In genomic region chr11:83070878-83071640, GRCh38 we compare ENCODE assay signal across 8 cellular contexts. TPM values are rescaled to one million over a fixed set of nuclear protein-coding genes. Genes with fewer than 3 reads are reported as not detected.
DNase-seq lines count a peak whose midpoint lies in the region; ATAC-seq and TF ChIP-seq lines count a peak whose summit lies in the region.

No MANE protein-coding gene starts in this region.

- no peaks in the 10 kb centered on the region for H3K9me3 ChIP-seq in HAP-1

- DNase-seq in AG10803 (ENCODE audit: low read depth) (peak; percentile 29), HAP-1 (ENCODE audit: low spot score in 2 of 2) (peak; percentile 26 to 52), myocyte (ENCODE audit: low read depth) (peak; percentile 29), islet precursor cell (no peak)
- DNase-seq in activated CD4-positive, alpha-beta T cell treated with anti-CD3 and anti-CD28 coated beads, Interleukin-2, amount 10 ng/mL, durations not matched to agents 24 days and 14 days, result peak; percentile 75

- intact Hi-C loops in activated CD4-positive, alpha-beta T cell treated with anti-CD3 and anti-CD28 coated beads, Interleukin-2, amount 10 ng/mL, durations not matched to agents 24 days and 14 days (cut with micrococcal nuclease), result loop anchor here (1.0 to 2.0 kb wide), 10 partner anchors 8 to 215 kb away; partner anchors contain the start of genes ANKRD42, CCDC90B and DDIAS

- no peak overlapping the region for H3K27ac Mint-ChIP-seq in activated CD4-positive, alpha-beta T cell treated with anti-CD3 and anti-CD28 coated beads, Interleukin-2, amount 10 ng/mL, durations not matched to agents 24 days and 14 days

- H3K4me1 Mint-ChIP-seq in activated CD4-positive, alpha-beta T cell treated with anti-CD3 and anti-CD28 coated beads, Interleukin-2, amount 10 ng/mL, durations not matched to agents 24 days and 14 days, result peaks cover 32% of the 10 kb centered on the region

- H3K4me1 ChIP-seq in HAP-1 (peaks cover 26% of the 10 kb centered on the region), urinary bladder (ENCODE audit: insufficient read depth) (no peaks in the 10 kb centered on the region)

- WGBS in urinary bladder, result under 1% methylated on average over 20 of the region's 20 CpGs

- no peak for TF ChIP-seq CTCF in AG10803 (conservative IDR thresholded peaks at IDR 0.05; ENCODE audit: low read length)

- peaks cover 19% of the 10 kb centered on the region for H3K36me3 ChIP-seq in HAP-1 (replicated peaks)
- H3K36me3 ChIP-seq in urinary bladder (ENCODE audit: insufficient read depth), result no peaks in the 10 kb centered on the region

- H3K36me3 Mint-ChIP-seq in activated CD4-positive, alpha-beta T cell treated with anti-CD3 and anti-CD28 coated beads, Interleukin-2, amount 10 ng/mL, durations not matched to agents 24 days and 14 days (ENCODE audit: low read depth), result peaks cover 27% of the 10 kb centered on the region

- ATAC-seq in esophagus mucosa (peak; percentile 0), HG03045 (IDR thresholded peaks at IDR 0.05; ENCODE audit: unreplicated experiment) (no peak)

- no peaks in the 10 kb centered on the region for H3K9me3 Mint-ChIP-seq in activated CD4-positive, alpha-beta T cell treated with anti-CD3 and anti-CD28 coated beads, Interleukin-2, amount 10 ng/mL, durations not matched to agents 24 days and 14 days

- H3K27me3 Mint-ChIP-seq in activated CD4-positive, alpha-beta T cell treated with anti-CD3 and anti-CD28 coated beads, Interleukin-2, amount 10 ng/mL, durations not matched to agents 24 days and 14 days, result no peaks in the 10 kb centered on the region

- H3K27me3 ChIP-seq in HAP-1 (ENCODE audit: low read depth), result no peaks in the 10 kb centered on the region

- no peak overlapping the region for H3K4me3 Mint-ChIP-seq in activated CD4-positive, alpha-beta T cell treated with anti-CD3 and anti-CD28 coated beads, Interleukin-2, amount 10 ng/mL, durations not matched to agents 24 days and 14 days

- peak overlapping the region; percentile 52 for H3K27ac ChIP-seq in urinary bladder (ENCODE audit: low read depth)

- peak overlapping the region; percentile 97 for H3K4me3 ChIP-seq in AG10803 (ENCODE audit: low read length)
- H3K4me3 ChIP-seq in HAP-1, result peak overlapping the region; percentile 85
- H3K4me3 ChIP-seq in urinary bladder (ENCODE audit: low read depth, low read length), result peak overlapping the region; percentile 49

- in situ Hi-C loops in HAP-1 (cut with MboI; ENCODE audit: low sequenced_read_pairs), result no loop called here

RNA-seq across cellular contexts. Expression of gene RAB30, which starts 0.6 kb away (rescaled TPM):
- total RNA-seq in activated CD4-positive, alpha-beta T cell treated with anti-CD3 and anti-CD28 coated beads, Interleukin-2, amount 10 ng/mL, durations not matched to agents 24 days and 14 days, result 13.6 and 15.4 TPM in 2 replicates
- total RNA-seq in esophagus mucosa (6.5 TPM), myocyte (13.6 and 23.0 TPM in 2 replicates), urinary bladder (34.2 TPM)
- polyA plus RNA-seq in myocyte (2012), result 10.0 TPM
- polyA plus RNA-seq in urinary bladder, result 12.0 TPM
